ENCODE assay signal across 25 cellular contexts in genomic region chr14:89123215-89123614, GRCh38.
"Had no signal": no experiment of that assay in that cellular context is flagged by ENCODE, and none has a peak within 500 bp of the region (broad histone marks: within the 10 kb centered on the region; RNA-seq: fewer than 3 reads in every experiment).

No MANE protein-coding gene starts in this region.

- DNase-seq: activated CD4-positive, alpha-beta memory T cell treated with anti-CD3 and anti-CD28 coated beads, Interleukin-2, amount 10 ng/mL, durations not matched to agents 7 days and 5 days; activated CD4-positive, alpha-beta T cell treated with anti-CD3 and anti-CD28 coated beads for 1 hour; activated CD4-positive, alpha-beta T cell treated with anti-CD3 and anti-CD28 coated beads for 4 hours; activated CD4-positive, alpha-beta T cell treated with anti-CD3 and anti-CD28 coated beads, Interleukin-2, amount 10 ng/mL, durations not matched to agents 7 days and 5 days; activated CD4-positive, alpha-beta T cell treated with anti-CD3 and anti-CD28 coated beads, Interleukin-2, amount 50 U/mL, for 4 hours; activated CD8-positive, alpha-beta memory T cell treated with anti-CD3 and anti-CD28 coated beads, Interleukin-2, amount 50 U/mL, for 48 hours; activated gamma-delta T cell; activated naive CD4-positive, alpha-beta T cell; activated naive CD4-positive, alpha-beta T cell treated with anti-CD3 and anti-CD28 coated beads, Interleukin-2, amount 50 U/mL, for 16 hours; activated T-cell treated with anti-CD3 and anti-CD28 coated beads for 4 hours; activated T-cell treated with anti-CD3 and anti-CD28 coated beads, Interleukin-2, amount 50 U/mL, for 24 hours; activated T-cell treated with anti-CD3 and anti-CD28 coated beads, Interleukin-2, amount 50 U/mL, for 72 hours; amniotic stem cell; anterior cingulate cortex; brain microvascular endothelial cell; dorsolateral prefrontal cortex; effector memory CD4-positive, alpha-beta T cell; endodermal cell; foreskin fibroblast; head of caudate nucleus; T-helper 2 cell had no signal

- H3K36me3 ChIP-seq: brain microvascular endothelial cell had no signal

- ATAC-seq: activated T-cell treated with anti-CD3 and anti-CD28 coated beads, Interleukin-2, amount 50 U/mL, for 72 hours; esophagus mucosa had no signal

- FAIRE-seq: astrocyte, bronchial epithelial cell had no signal

- H3K27me3 ChIP-seq: brain microvascular endothelial cell, dorsolateral prefrontal cortex had no signal

- H3K4me3 ChIP-seq: coronary artery, dorsolateral prefrontal cortex had no signal

- H3K27ac ChIP-seq: brain microvascular endothelial cell, coronary artery, dorsolateral prefrontal cortex had no signal
